1 cellular context compared by ENCODE assay signal in the genomic region with DNA sequence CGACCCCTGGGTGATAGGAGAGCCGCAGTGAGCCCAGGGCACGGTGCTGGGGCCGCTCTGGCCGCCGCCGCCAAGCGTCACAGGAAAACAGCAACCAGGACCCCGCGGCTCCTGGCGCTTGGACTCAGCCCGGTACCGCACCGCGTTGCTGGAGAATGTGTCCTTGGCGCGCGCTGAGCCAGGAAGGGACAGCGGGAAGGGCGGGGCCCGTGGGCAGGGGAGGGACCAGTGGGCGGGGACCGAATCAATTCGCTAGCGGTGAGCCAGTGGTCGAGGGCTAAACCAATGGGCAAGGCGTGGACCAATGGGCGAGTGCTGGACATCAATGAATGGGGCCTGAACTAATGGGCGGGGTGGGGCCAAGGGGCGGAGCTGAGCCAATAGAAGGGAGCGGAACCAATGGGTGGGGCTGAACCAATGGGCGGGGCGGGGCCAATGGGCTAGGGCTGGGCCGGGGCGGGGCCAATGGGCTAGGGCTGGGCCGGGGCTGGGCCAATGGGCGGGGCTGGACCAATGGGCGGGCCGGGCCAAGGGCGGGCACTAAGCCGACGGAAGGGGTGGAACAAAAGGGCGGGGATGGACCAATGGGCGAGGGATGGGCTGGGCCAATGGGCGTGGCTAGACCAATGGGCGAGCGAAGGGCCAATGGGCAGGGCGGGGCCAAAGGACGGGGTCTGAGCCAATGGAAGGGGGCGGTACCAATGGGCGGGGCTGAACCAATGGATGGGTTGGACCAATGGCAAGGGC.
TF ChIP-seq lines count a peak whose summit lies in the region.

No MANE protein-coding gene starts in this region.

TF ChIP-seq in HepG2, 621 proteins besides CTCF, POLR2A, EP300 and RAD21 (continued from another document and continues in another):
- TF ChIP-seq, protein P1, sequence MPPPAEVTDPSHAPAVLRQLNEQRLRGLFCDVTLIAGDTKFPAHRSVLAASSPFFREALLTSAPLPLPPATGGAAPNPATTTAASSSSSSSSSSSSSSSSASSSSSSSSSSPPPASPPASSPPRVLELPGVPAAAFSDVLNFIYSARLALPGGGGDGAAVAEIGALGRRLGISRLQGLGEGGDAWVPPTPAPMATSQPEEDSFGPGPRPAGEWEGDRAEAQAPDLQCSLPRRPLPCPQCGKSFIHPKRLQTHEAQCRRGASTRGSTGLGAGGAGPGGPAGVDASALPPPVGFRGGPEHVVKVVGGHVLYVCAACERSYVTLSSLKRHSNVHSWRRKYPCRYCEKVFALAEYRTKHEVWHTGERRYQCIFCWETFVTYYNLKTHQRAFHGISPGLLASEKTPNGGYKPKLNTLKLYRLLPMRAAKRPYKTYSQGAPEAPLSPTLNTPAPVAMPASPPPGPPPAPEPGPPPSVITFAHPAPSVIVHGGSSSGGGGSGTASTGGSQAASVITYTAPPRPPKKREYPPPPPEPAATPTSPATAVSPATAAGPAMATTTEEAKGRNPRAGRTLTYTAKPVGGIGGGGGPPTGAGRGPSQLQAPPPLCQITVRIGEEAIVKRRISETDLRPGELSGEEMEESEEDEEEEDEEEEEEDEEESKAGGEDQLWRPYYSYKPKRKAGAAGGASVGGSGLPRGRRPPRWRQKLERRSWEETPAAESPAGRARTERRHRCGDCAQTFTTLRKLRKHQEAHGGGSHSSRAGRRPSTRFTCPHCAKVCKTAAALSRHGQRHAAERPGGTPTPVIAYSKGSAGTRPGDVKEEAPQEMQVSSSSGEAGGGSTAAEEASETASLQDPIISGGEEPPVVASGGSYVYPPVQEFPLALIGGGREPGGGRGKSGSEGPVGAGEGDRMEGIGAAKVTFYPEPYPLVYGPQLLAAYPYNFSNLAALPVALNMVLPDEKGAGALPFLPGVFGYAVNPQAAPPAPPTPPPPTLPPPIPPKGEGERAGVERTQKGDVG (CRISPR knock-in tag; IDR thresholded peaks at IDR 0.05; ENCODE audit: borderline replicate concordance) = no peak
- TF ChIP-seq ISX (CRISPR knock-in tag; conservative IDR thresholded peaks at IDR 0.05) = no peak
- peak; percentile 75 for TF ChIP-seq ARNT2 (CRISPR knock-in tag; IDR thresholded peaks at IDR 0.05; ENCODE audit: low read depth)
- TF ChIP-seq ETV5 (CRISPR knock-in tag; IDR thresholded peaks at IDR 0.05; ENCODE audit: borderline replicate concordance) = peak; percentile 60; the same call in 1 of the 2 replicates
- no peak; the same call in 1 of the 2 replicates for TF ChIP-seq KDM2A (CRISPR knock-in tag; IDR thresholded peaks at IDR 0.05; ENCODE audit: borderline replicate concordance, low read depth)
- 0 out of 2 replicates have a peak, but pooled peaks have one; percentile 31 for TF ChIP-seq ETS1 (CRISPR knock-in tag; IDR thresholded peaks at IDR 0.05)
- TF ChIP-seq ZNF274 (CRISPR knock-in tag; IDR thresholded peaks at IDR 0.05) = peak; percentile 87; the same call in 1 of the 2 replicates
- TF ChIP-seq, protein P2, sequence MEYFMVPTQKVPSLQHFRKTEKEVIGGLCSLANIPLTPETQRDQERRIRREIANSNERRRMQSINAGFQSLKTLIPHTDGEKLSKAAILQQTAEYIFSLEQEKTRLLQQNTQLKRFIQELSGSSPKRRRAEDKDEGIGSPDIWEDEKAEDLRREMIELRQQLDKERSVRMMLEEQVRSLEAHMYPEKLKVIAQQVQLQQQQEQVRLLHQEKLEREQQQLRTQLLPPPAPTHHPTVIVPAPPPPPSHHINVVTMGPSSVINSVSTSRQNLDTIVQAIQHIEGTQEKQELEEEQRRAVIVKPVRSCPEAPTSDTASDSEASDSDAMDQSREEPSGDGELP (IDR thresholded peaks at IDR 0.05; ENCODE audit: borderline replicate concordance, low read depth) = 0 out of 2 replicates have a peak, but pooled peaks have one; percentile 7
- no peak for TF ChIP-seq IKZF4 (CRISPR knock-in tag; IDR thresholded peaks at IDR 0.05; ENCODE audit: borderline replicate concordance, low read depth, not compliant biosample characterization)
- TF ChIP-seq ZC3H4 (CRISPR knock-in tag; IDR thresholded peaks at IDR 0.05; ENCODE audit: borderline replicate concordance) = no peak
- TF ChIP-seq TCF7L2 (IDR thresholded peaks at IDR 0.05; ENCODE audit: low read depth, low read length) = no peak
- TF ChIP-seq, protein P3, sequence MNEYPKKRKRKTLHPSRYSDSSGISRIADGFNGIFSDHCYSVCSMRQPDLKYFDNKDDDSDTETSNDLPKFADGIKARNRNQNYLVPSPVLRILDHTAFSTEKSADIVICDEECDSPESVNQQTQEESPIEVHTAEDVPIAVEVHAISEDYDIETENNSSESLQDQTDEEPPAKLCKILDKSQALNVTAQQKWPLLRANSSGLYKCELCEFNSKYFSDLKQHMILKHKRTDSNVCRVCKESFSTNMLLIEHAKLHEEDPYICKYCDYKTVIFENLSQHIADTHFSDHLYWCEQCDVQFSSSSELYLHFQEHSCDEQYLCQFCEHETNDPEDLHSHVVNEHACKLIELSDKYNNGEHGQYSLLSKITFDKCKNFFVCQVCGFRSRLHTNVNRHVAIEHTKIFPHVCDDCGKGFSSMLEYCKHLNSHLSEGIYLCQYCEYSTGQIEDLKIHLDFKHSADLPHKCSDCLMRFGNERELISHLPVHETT (CRISPR knock-in tag; conservative IDR thresholded peaks at IDR 0.05) = peak; percentile 59; the same call in 1 of the 2 replicates
- TF ChIP-seq, protein P4, sequence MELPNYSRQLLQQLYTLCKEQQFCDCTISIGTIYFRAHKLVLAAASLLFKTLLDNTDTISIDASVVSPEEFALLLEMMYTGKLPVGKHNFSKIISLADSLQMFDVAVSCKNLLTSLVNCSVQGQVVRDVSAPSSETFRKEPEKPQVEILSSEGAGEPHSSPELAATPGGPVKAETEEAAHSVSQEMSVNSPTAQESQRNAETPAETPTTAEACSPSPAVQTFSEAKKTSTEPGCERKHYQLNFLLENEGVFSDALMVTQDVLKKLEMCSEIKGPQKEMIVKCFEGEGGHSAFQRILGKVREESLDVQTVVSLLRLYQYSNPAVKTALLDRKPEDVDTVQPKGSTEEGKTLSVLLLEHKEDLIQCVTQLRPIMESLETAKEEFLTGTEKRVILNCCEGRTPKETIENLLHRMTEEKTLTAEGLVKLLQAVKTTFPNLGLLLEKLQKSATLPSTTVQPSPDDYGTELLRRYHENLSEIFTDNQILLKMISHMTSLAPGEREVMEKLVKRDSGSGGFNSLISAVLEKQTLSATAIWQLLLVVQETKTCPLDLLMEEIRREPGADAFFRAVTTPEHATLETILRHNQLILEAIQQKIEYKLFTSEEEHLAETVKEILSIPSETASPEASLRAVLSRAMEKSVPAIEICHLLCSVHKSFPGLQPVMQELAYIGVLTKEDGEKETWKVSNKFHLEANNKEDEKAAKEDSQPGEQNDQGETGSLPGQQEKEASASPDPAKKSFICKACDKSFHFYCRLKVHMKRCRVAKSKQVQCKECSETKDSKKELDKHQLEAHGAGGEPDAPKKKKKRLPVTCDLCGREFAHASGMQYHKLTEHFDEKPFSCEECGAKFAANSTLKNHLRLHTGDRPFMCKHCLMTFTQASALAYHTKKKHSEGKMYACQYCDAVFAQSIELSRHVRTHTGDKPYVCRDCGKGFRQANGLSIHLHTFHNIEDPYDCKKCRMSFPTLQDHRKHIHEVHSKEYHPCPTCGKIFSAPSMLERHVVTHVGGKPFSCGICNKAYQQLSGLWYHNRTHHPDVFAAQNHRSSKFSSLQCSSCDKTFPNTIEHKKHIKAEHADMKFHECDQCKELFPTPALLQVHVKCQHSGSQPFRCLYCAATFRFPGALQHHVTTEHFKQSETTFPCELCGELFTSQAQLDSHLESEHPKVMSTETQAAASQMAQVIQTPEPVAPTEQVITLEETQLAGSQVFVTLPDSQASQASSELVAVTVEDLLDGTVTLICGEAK (IDR thresholded peaks at IDR 0.05) = no peak
- TF ChIP-seq, protein P4 (CRISPR knock-in tag; IDR thresholded peaks at IDR 0.05) = no peak
- peak; percentile 27; the same call in 1 of the 2 replicates for TF ChIP-seq ZNF281 (CRISPR knock-in tag; IDR thresholded peaks at IDR 0.05; ENCODE audit: borderline replicate concordance)
- no peak for TF ChIP-seq RARG (CRISPR knock-in tag; IDR thresholded peaks at IDR 0.05; ENCODE audit: low read depth)
- TF ChIP-seq ZMYM2 (CRISPR knock-in tag; IDR thresholded peaks at IDR 0.05) = no peak
- no peak for TF ChIP-seq ZBTB42 (CRISPR knock-in tag; IDR thresholded peaks at IDR 0.05)
- no peak for TF ChIP-seq CEBPB (IDR thresholded peaks at IDR 0.05; ENCODE audit: borderline replicate concordance, low read depth, low read length)
- no peak for TF ChIP-seq ZNF383 (CRISPR knock-in tag; IDR thresholded peaks at IDR 0.05; ENCODE audit: borderline replicate concordance)
- peak; percentile 43; the same call in 1 of the 2 replicates for TF ChIP-seq BCL6 (CRISPR knock-in tag; IDR thresholded peaks at IDR 0.05)
- TF ChIP-seq ZFP91 (CRISPR knock-in tag; IDR thresholded peaks at IDR 0.05; ENCODE audit: borderline replicate concordance) = peak; percentile 78
- TF ChIP-seq XBP1 (CRISPR knock-in tag; IDR thresholded peaks at IDR 0.05) = no peak
- TF ChIP-seq NFKBIZ (CRISPR knock-in tag; IDR thresholded peaks at IDR 0.05) = no peak
- TF ChIP-seq, protein P5, sequence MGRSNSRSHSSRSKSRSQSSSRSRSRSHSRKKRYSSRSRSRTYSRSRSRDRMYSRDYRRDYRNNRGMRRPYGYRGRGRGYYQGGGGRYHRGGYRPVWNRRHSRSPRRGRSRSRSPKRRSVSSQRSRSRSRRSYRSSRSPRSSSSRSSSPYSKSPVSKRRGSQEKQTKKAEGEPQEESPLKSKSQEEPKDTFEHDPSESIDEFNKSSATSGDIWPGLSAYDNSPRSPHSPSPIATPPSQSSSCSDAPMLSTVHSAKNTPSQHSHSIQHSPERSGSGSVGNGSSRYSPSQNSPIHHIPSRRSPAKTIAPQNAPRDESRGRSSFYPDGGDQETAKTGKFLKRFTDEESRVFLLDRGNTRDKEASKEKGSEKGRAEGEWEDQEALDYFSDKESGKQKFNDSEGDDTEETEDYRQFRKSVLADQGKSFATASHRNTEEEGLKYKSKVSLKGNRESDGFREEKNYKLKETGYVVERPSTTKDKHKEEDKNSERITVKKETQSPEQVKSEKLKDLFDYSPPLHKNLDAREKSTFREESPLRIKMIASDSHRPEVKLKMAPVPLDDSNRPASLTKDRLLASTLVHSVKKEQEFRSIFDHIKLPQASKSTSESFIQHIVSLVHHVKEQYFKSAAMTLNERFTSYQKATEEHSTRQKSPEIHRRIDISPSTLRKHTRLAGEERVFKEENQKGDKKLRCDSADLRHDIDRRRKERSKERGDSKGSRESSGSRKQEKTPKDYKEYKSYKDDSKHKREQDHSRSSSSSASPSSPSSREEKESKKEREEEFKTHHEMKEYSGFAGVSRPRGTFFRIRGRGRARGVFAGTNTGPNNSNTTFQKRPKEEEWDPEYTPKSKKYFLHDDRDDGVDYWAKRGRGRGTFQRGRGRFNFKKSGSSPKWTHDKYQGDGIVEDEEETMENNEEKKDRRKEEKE (IDR thresholded peaks at IDR 0.05) = no peak
